In the genomic region with DNA sequence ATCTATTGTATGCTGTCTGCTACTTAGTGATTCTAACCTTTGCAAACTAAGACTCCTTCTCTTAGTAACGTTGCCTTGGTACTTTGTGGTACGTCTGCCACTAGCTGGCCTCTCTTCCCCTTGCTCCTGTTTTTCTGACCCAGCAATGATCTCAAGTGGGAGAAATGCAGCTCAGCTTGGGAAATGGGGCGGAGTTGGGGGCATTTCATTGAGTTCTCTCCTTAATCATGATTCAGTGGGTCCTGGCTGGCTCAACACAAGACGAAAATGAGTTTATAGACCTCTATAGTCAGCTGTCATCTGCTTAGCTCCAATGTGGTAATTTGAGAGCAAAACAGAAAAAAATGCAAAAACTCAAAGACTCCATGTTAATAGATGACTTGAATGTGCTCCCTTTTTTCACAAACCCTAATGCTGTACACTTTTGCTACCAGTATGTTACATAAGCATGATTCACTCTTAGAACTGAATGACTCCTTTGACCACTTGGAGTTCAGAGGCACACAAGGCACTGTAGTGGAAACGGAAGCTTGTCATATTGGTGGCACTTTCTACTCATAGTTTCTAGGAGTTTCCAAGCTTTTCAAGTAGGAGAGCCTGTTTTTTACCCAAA, we compare ENCODE assay signal across 11 cellular contexts. TPM values are rescaled to one million over a fixed set of nuclear protein-coding genes. Genes with fewer than 3 reads are reported as not detected.
A peak's percentile ranks its signal among the peaks of the same experiment; 100 is the strongest.
DNase-seq lines count a peak whose midpoint lies in the region; ATAC-seq lines count a peak whose summit lies in the region.
"Had no signal": no experiment of that assay in that cellular context is flagged by ENCODE, and none has a peak within 500 bp of the region (broad histone marks: within the 10 kb centered on the region; RNA-seq: fewer than 3 reads in every experiment).

No MANE protein-coding gene starts in this region.

- no peaks in the 10 kb centered on the region for H3K9me3 Mint-ChIP-seq in activated T-helper 17 cell treated with anti-CD3 and anti-CD28 coated beads, Interleukin-2, amount 50 U/mL, for 72 hours
- H3K9me3 Mint-ChIP-seq in stimulated activated effector memory CD8-positive, alpha-beta T cell treated with anti-CD3 and anti-CD28 coated beads, Interleukin-12 subunit alpha, Interleukin-12 subunit beta, amount 100 ng/mL, for 72 hours, result no peaks in the 10 kb centered on the region
- H3K9me3 Mint-ChIP-seq: stimulated activated naive CD8-positive, alpha-beta T cell treated with anti-CD3 and anti-CD28 coated beads, Interleukin-15, Interleukin-2, amounts not matched to agents 100 ng/mL and 50 ng/mL, for 24 hours had no signal

- no peaks in the 10 kb centered on the region for H3K4me1 Mint-ChIP-seq in activated T-helper 17 cell treated with anti-CD3 and anti-CD28 coated beads, Interleukin-2, amount 50 U/mL, for 72 hours
- H3K4me1 Mint-ChIP-seq in stimulated activated effector memory CD8-positive, alpha-beta T cell treated with anti-CD3 and anti-CD28 coated beads, Interleukin-12 subunit alpha, Interleukin-12 subunit beta, amount 100 ng/mL, for 72 hours, result no peaks in the 10 kb centered on the region
- H3K4me1 Mint-ChIP-seq: activated B cell treated with CpG ODN at 0.5 μM for 24 hours had no signal

- peak; percentile 56 for ATAC-seq in activated T-helper 17 cell treated with anti-CD3 and anti-CD28 coated beads, Interleukin-2, amount 50 U/mL, for 72 hours (replicated peaks)
- peak; percentile 52 for ATAC-seq in left colon
- peak; percentile 68 for ATAC-seq in stimulated activated effector memory CD8-positive, alpha-beta T cell treated with anti-CD3 and anti-CD28 coated beads, Interleukin-12 subunit alpha, Interleukin-12 subunit beta, amount 100 ng/mL, for 72 hours
- no peak for ATAC-seq in HG03565 (IDR thresholded peaks at IDR 0.05; ENCODE audit: unreplicated experiment)

- peak; percentile 70 for DNase-seq in LHCN-M2 (ENCODE audit: low read depth)
- DNase-seq in left colon, result no peak
- DNase-seq in stimulated activated effector memory CD8-positive, alpha-beta T cell treated with anti-CD3 and anti-CD28 coated beads, Interleukin-12 subunit alpha, Interleukin-12 subunit beta, amount 100 ng/mL, for 72 hours (ENCODE audit: low spot score in 2 of 2), result no peak
- DNase-seq in CD1c-positive myeloid dendritic cell (ENCODE audit: extremely low spot score), result no peak
- no peak for DNase-seq in NCI-H524 (lab: John Stamatoyannopoulos, UW)
- DNase-seq: activated B cell treated with CpG ODN at 0.5 μM for 24 hours; Kasumi-1; stimulated activated CD4-positive, alpha-beta T cell treated with anti-CD3 and anti-CD28 coated beads, Interleukin-2, amount 100 ng/mL, for 48 hours had no signal

- intact Hi-C loops in left colon (cut with DNase I, micrococcal nuclease), result no loop called here

- peaks cover 17% of the 10 kb centered on the region for H3K27me3 Mint-ChIP-seq in activated T-helper 17 cell treated with anti-CD3 and anti-CD28 coated beads, Interleukin-2, amount 50 U/mL, for 72 hours

- no peaks in the 10 kb centered on the region for H3K36me3 Mint-ChIP-seq in activated T-helper 17 cell treated with anti-CD3 and anti-CD28 coated beads, Interleukin-2, amount 50 U/mL, for 72 hours (ENCODE audit: low read depth)
- no peaks in the 10 kb centered on the region for H3K36me3 Mint-ChIP-seq in stimulated activated effector memory CD8-positive, alpha-beta T cell treated with anti-CD3 and anti-CD28 coated beads, Interleukin-12 subunit alpha, Interleukin-12 subunit beta, amount 100 ng/mL, for 72 hours

- no peak overlapping the region for H3K4me3 Mint-ChIP-seq in activated T-helper 17 cell treated with anti-CD3 and anti-CD28 coated beads, Interleukin-2, amount 50 U/mL, for 72 hours
- no peak overlapping the region for H3K4me3 Mint-ChIP-seq in stimulated activated effector memory CD8-positive, alpha-beta T cell treated with anti-CD3 and anti-CD28 coated beads, Interleukin-12 subunit alpha, Interleukin-12 subunit beta, amount 100 ng/mL, for 72 hours
- H3K4me3 Mint-ChIP-seq: activated B cell treated with CpG ODN at 0.5 μM for 24 hours; stimulated activated naive CD8-positive, alpha-beta T cell treated with anti-CD3 and anti-CD28 coated beads, Interleukin-15, Interleukin-2, amounts not matched to agents 100 ng/mL and 50 ng/mL, for 24 hours had no signal

- no peak overlapping the region for H3K27ac Mint-ChIP-seq in activated T-helper 17 cell treated with anti-CD3 and anti-CD28 coated beads, Interleukin-2, amount 50 U/mL, for 72 hours
- no peak overlapping the region for H3K27ac Mint-ChIP-seq in stimulated activated effector memory CD8-positive, alpha-beta T cell treated with anti-CD3 and anti-CD28 coated beads, Interleukin-12 subunit alpha, Interleukin-12 subunit beta, amount 100 ng/mL, for 72 hours
- H3K27ac Mint-ChIP-seq: activated B cell treated with CpG ODN at 0.5 μM for 24 hours; stimulated activated naive CD8-positive, alpha-beta T cell treated with anti-CD3 and anti-CD28 coated beads, Interleukin-15, Interleukin-2, amounts not matched to agents 100 ng/mL and 50 ng/mL, for 24 hours had no signal

RNA-seq across cellular contexts. Expression of a gene that starts 55.3 kb away (rescaled TPM):
- total RNA-seq in LHCN-M2 (2014; rRNA removed) (4.3 and 6.2 TPM in 2 replicates), left colon (10 to 100 TPM; 28.9 to 44.6 TPM)
- 3.3 TPM for polyA plus RNA-seq in LHCN-M2 (2012)
- 1 to 10 TPM in 1 of 2 donors, under 1 TPM in 1; 0.71 to 1.5 TPM for total RNA-seq in activated T-helper 17 cell treated with anti-CD3 and anti-CD28 coated beads, Interleukin-2, amount 50 U/mL, for 72 hours
